1 cellular context compared by ENCODE assay signal in the genomic region with DNA sequence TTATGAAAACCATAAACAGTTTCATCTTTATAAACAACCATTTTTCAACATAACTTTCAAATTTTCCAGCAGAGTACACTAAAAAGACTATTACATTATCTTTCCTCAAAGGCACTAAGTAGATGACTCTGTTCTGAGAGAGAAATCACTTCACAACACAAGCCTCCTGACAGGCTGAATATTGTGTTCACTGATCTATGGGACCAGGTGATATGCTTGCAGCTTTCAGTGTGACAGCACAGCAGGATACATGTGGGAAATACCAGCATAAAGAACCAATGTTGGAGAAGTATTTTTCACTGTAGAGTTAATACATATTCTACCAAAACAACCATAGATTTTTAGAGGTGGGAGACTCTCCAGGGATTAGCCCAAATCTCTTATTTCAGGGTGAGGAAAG.
TF ChIP-seq lines count a peak whose summit lies in the region.

No MANE protein-coding gene starts in this region.

TF ChIP-seq in K562, 482 proteins besides CTCF, POLR2A, EP300 and RAD21:
- TF ChIP-seq CBFB (CRISPR knock-in tag; IDR thresholded peaks at IDR 0.05) (no peak), KDM1A (IDR thresholded peaks at IDR 0.05) (no peak), ZBTB7A (IDR thresholded peaks at IDR 0.05; ENCODE audit: borderline replicate concordance, control insufficient read depth, low read depth, low read length) (no peak), MXD1 (CRISPR knock-in tag; IDR thresholded peaks at IDR 0.05; ENCODE audit: borderline replicate concordance, poor library complexity, severe bottlenecking) (no peak), ELF4 (CRISPR knock-in tag; IDR thresholded peaks at IDR 0.05) (no peak), BMI1 (IDR thresholded peaks at IDR 0.05; ENCODE audit: low read length) (no peak), KLF10 (CRISPR knock-in tag; IDR thresholded peaks at IDR 0.05) (no peak)
- TF ChIP-seq, protein P1, sequence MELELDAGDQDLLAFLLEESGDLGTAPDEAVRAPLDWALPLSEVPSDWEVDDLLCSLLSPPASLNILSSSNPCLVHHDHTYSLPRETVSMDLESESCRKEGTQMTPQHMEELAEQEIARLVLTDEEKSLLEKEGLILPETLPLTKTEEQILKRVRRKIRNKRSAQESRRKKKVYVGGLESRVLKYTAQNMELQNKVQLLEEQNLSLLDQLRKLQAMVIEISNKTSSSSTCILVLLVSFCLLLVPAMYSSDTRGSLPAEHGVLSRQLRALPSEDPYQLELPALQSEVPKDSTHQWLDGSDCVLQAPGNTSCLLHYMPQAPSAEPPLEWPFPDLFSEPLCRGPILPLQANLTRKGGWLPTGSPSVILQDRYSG (tag; conservative IDR thresholded peaks at IDR 0.05; ENCODE audit: low read depth), result no peak
- TF ChIP-seq, protein P2, sequence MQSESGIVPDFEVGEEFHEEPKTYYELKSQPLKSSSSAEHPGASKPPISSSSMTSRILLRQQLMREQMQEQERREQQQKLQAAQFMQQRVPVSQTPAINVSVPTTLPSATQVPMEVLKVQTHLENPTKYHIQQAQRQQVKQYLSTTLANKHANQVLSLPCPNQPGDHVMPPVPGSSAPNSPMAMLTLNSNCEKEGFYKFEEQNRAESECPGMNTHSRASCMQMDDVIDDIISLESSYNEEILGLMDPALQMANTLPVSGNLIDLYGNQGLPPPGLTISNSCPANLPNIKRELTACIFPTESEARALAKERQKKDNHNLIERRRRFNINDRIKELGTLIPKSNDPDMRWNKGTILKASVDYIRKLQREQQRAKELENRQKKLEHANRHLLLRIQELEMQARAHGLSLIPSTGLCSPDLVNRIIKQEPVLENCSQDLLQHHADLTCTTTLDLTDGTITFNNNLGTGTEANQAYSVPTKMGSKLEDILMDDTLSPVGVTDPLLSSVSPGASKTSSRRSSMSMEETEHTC (IDR thresholded peaks at IDR 0.05), result no peak
